ENCODE assay signal across 14 cellular contexts in the genomic region with DNA sequence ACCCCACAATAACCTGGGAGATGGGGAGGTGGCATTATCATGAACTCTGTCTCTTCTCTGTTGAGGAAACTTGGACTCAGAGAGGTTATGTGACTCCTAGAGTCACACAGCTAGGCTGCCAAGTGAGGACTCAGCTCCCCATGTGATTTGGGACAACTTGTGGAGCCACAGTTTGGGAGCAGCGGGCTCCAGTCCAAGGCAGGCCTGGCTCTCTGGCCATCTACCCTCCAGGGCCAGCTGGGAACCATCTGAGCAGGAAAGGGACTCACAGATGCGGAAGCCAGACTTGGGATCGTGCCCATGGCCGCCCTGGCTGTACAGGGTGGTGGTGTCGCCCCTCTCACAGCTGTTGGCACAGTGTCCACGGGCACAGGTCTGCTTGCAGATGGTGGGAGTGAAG. TPM values are rescaled to one million over a fixed set of nuclear protein-coding genes. Genes with fewer than 3 reads are reported as not detected.
A peak's percentile ranks its signal among the peaks of the same experiment; 100 is the strongest.
DNase-seq lines count a peak whose midpoint lies in the region; ATAC-seq and TF ChIP-seq lines count a peak whose summit lies in the region.
"Had no signal": no experiment of that assay in that cellular context is flagged by ENCODE, and none has a peak within 500 bp of the region (broad histone marks: within the 10 kb centered on the region; RNA-seq: fewer than 3 reads in every experiment).

No MANE protein-coding gene starts in this region.

- peak in 2 of 3 donors; percentile 25 to 65 for DNase-seq in Peyer's patch
- DNase-seq in fibroblast of gingiva (ENCODE audit: low read depth), result peak; percentile 77
- DNase-seq in lung microvascular endothelial cell (ENCODE audit: low read depth in 2 of 2), result peak; percentile 82
- peak; percentile 49 to 51 for DNase-seq in thyroid gland
- no peak for DNase-seq in NCI-H1048 (lab: John Stamatoyannopoulos, UW)
- no peak for DNase-seq in NCI-H1694 (lab: John Stamatoyannopoulos, UW)
- no peak for DNase-seq in SKM-1 (lab: John Stamatoyannopoulos, UW; ENCODE audit: unreplicated experiment)
- DNase-seq: activated CD8-positive, alpha-beta T cell treated with anti-CD3 and anti-CD28 coated beads for 36 hours; activated naive CD4-positive, alpha-beta T cell treated with anti-CD3 and anti-CD28 coated beads, Interleukin-2, amount 10 ng/mL, durations not matched to agents 7 days and 5 days; CD4-positive, CD25-positive, alpha-beta regulatory T cell; Kasumi-1; stimulated activated CD4-positive, alpha-beta T cell treated with anti-CD3 and anti-CD28 coated beads, Interleukin-4, amount 100 ng/mL, for 24 hours; stimulated activated naive CD8-positive, alpha-beta T cell treated with anti-CD3 and anti-CD28 coated beads, Interleukin-15, Interleukin-2, amounts not matched to agents 100 U/mL and 50 U/mL, for 24 hours had no signal

- H3K9me3 ChIP-seq in Peyer's patch, result no peaks in the 10 kb centered on the region
- H3K9me3 ChIP-seq in thyroid gland, result no peaks in the 10 kb centered on the region

- WGBS in thyroid gland, 2 donors, result 71 to 77% methylated on average over 6 of the region's 6 CpGs

- no peak for ATAC-seq in GM19395 (IDR thresholded peaks at IDR 0.05; ENCODE audit: unreplicated experiment)
- ATAC-seq: activated CD8-positive, alpha-beta T cell treated with anti-CD3 and anti-CD28 coated beads for 36 hours; stimulated activated naive CD8-positive, alpha-beta T cell treated with anti-CD3 and anti-CD28 coated beads, Interleukin-15, Interleukin-2, amounts not matched to agents 100 U/mL and 50 U/mL, for 24 hours had no signal

- TF ChIP-seq POLR2A in Peyer's patch (IDR thresholded peaks at IDR 0.05) (no peak), thyroid gland (IDR thresholded peaks at IDR 0.05) (no peak)

- peak overlapping the region in 2 of 4 donors; percentile 13 to 58 for H3K27ac ChIP-seq in Peyer's patch
- peak overlapping the region; percentile 44 to 95 (median 55) for H3K27ac ChIP-seq in thyroid gland

- H3K4me3 ChIP-seq in Peyer's patch (no peak overlapping the region), thyroid gland (replicated peaks in 1 of 3) (no peak overlapping the region)

- TF ChIP-seq CTCF in Peyer's patch (IDR thresholded peaks at IDR 0.05), result no peak
- no peak for TF ChIP-seq CTCF in thyroid gland (IDR thresholded peaks at IDR 0.05)

- H3K4me1 ChIP-seq in Peyer's patch (peaks cover 0 to 5% (median 0%) of the 10 kb centered on the region in 4 donors), thyroid gland (peaks cover 47 to 49% of the 10 kb centered on the region in 2 donors)

- H3K36me3 ChIP-seq in Peyer's patch, result no peaks in the 10 kb centered on the region
- no peaks in the 10 kb centered on the region for H3K36me3 ChIP-seq in thyroid gland

- intact Hi-C loops in thyroid gland (cut with DNase I), result no loop called here

- H3K27me3 ChIP-seq in Peyer's patch (no peaks in the 10 kb centered on the region), thyroid gland (no peaks in the 10 kb centered on the region)

RNA-seq across cellular contexts. Expression of a gene that starts 59.1 kb away (rescaled TPM):
- 10 to 100 TPM; 11.6 to 18.2 (median 15.8) TPM for total RNA-seq in Peyer's patch
- 8.5 and 9.2 TPM in 2 replicates for total RNA-seq in lung microvascular endothelial cell
- 10 to 100 TPM; 24.6 to 54.9 (median 44.2) TPM for total RNA-seq in thyroid gland

RNA-seq across cellular contexts. Expression of a gene that starts 59.4 kb away (rescaled TPM):
- total RNA-seq in Peyer's patch, result 10 to 100 TPM; 10.7 to 34.7 (median 16.0) TPM
- 6.2 and 44.9 TPM in 2 replicates for total RNA-seq in lung microvascular endothelial cell
- total RNA-seq in thyroid gland, result 100 to 1,000 TPM in 3 of 4 donors, 10 to 100 TPM in 1; 81.3 to 240 (median 189) TPM

RNA-seq across cellular contexts. Expression of a gene that starts 59.5 kb away (rescaled TPM):
- total RNA-seq in Peyer's patch (100 to 1,000 TPM; 102 to 208 (median 161) TPM), lung microvascular endothelial cell (153 and 244 TPM in 2 replicates), thyroid gland (1,000 to 10,000 TPM in 1 of 4 donors, 100 to 1,000 TPM in 3; 583 to 1,617 (median 793) TPM)

Comparison
In these comparisons a context has a peak if more than half of its experiments do, and no peak if none do; other contexts are left out.
1. DNase-seq: peak in Peyer's patch (2 of 3), fibroblast of gingiva (single experiment), lung microvascular endothelial cell (2 of 2) and thyroid gland (2 of 2); none in NCI-H1048 (single experiment), NCI-H1694 (single experiment) and SKM-1 (single experiment).